In the genomic region with DNA sequence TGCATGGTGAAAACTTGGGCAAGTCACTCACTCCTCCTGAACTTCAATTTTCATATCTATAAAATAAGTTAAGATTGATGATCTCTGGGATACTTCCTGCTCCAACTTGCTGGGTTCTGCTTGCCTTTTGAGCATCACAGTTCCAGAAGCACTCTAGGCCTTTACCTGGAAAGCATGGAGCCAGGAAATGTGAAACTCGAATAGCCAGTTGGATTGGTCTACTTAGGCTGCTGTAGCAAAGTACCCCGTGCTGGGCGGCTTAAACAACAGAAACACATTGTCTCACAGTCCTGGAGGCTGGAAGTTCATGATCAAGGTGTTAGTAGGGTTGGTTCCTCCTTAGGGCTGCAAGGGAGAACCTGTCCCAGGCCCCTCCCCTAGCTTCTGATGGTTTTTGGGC, we compare ENCODE assay signal across 32 cellular contexts.
"Had no signal": no experiment of that assay in that cellular context is flagged by ENCODE, and none has a peak within 500 bp of the region (broad histone marks: within the 10 kb centered on the region; RNA-seq: fewer than 3 reads in every experiment).

No MANE protein-coding gene starts in this region.

- H3K36me3 Mint-ChIP-seq: mesothelial cell of epicardium; naive B cell; natural killer cell treated with Interleukin-12 subunit alpha and Interleukin-12 subunit beta and Interleukin-15 and Interleukin-18, amount 100 ng/mL, for 72 hours; stimulated activated memory B cell treated with anti-CD40 and anti-IgM and Interleukin-4, amounts not matched to agents 10 μg/mL and 1 μg/mL and 100 μg/mL, for 72 hours had no signal

- H3K4me2 ChIP-seq: smooth muscle cell had no signal

- H3K9ac ChIP-seq: parathyroid adenoma had no signal

- H3K9me3 ChIP-seq: esophagus muscularis mucosa, gastroesophageal sphincter, heart right ventricle, left lung, mucosa of descending colon, neutrophil, right atrium auricular region, thoracic aorta, tibial nerve, upper lobe of right lung, uterus had no signal

- H3K4me3 Mint-ChIP-seq: effector memory CD8-positive, alpha-beta T cell; mesothelial cell of epicardium; naive B cell; natural killer cell treated with Interleukin-12 subunit alpha and Interleukin-12 subunit beta and Interleukin-15 and Interleukin-18, amount 100 ng/mL, for 72 hours; neural crest cell; stimulated activated memory B cell treated with anti-CD40 and anti-IgM and Interleukin-4, amounts not matched to agents 10 μg/mL and 1 μg/mL and 100 μg/mL, for 72 hours had no signal

- H3K27ac Mint-ChIP-seq: effector memory CD8-positive, alpha-beta T cell; mesothelial cell of epicardium; naive B cell; natural killer cell treated with Interleukin-12 subunit alpha and Interleukin-12 subunit beta and Interleukin-15 and Interleukin-18, amount 100 ng/mL, for 72 hours; progenitor cell of endocrine pancreas; stimulated activated memory B cell treated with anti-CD40 and anti-IgM and Interleukin-4, amounts not matched to agents 10 μg/mL and 1 μg/mL and 100 μg/mL, for 72 hours had no signal

- H3K27me3 ChIP-seq: esophagus muscularis mucosa, foreskin keratinocyte, gastroesophageal sphincter, heart right ventricle, left lung, right atrium auricular region, tibial nerve, upper lobe of right lung, uterus had no signal

- DNase-seq: cortex of kidney; effector memory CD8-positive, alpha-beta T cell; heart right ventricle; hippocampal formation; left cardiac atrium; left lung; mesenchymal stem cell; mucosa of descending colon; naive B cell; stimulated activated CD4-positive, alpha-beta T cell treated with anti-CD3 and anti-CD28 coated beads, Interleukin-12 subunit alpha, Interleukin-12 subunit beta, amount 100 ng/mL, for 4 hours; stimulated activated CD4-positive, alpha-beta T cell treated with anti-CD3 and anti-CD28 coated beads, Interleukin-1b, Interleukin-23, amount 100 ng/mL, for 48 hours; stimulated activated CD4-positive, alpha-beta T cell treated with anti-CD3 and anti-CD28 coated beads, Interleukin-4, amount 100 ng/mL, for 1 hour; stimulated activated naive CD8-positive, alpha-beta T cell treated with anti-CD3 and anti-CD28 coated beads, Interleukin-15, Interleukin-2, amounts not matched to agents 100 U/mL and 50 U/mL, for 24 hours; substantia nigra; upper lobe of right lung; uterus had no signal

- H3K4me1 Mint-ChIP-seq: naive B cell; stimulated activated memory B cell treated with anti-CD40 and anti-IgM and Interleukin-4, amounts not matched to agents 10 μg/mL and 1 μg/mL and 100 μg/mL, for 72 hours had no signal

- H3K27ac ChIP-seq: epithelial cell of prostate, foreskin keratinocyte, gastroesophageal sphincter, left lung, neutrophil, parathyroid adenoma, thoracic aorta, tibial nerve, upper lobe of right lung, uterus had no signal

- H3K9me3 Mint-ChIP-seq: effector memory CD8-positive, alpha-beta T cell; mesothelial cell of epicardium; natural killer cell treated with Interleukin-12 subunit alpha and Interleukin-12 subunit beta and Interleukin-15 and Interleukin-18, amount 100 ng/mL, for 72 hours; neural crest cell; stimulated activated memory B cell treated with anti-CD40 and anti-IgM and Interleukin-4, amounts not matched to agents 10 μg/mL and 1 μg/mL and 100 μg/mL, for 72 hours had no signal

- H3K4me3 ChIP-seq: esophagus muscularis mucosa, gastroesophageal sphincter, heart right ventricle, left lung, mucosa of descending colon, right atrium auricular region, smooth muscle cell, thoracic aorta, tibial nerve, upper lobe of right lung, uterus had no signal

- H2AFZ ChIP-seq: parathyroid adenoma had no signal

- H3K36me3 ChIP-seq: esophagus muscularis mucosa, gastroesophageal sphincter, heart right ventricle, left lung, neutrophil, right atrium auricular region, thoracic aorta, tibial nerve, upper lobe of right lung, uterus had no signal

- ATAC-seq: effector memory CD8-positive, alpha-beta T cell; foreskin keratinocyte; gastroesophageal sphincter; heart right ventricle; left cardiac atrium; left lung; mucosa of descending colon; natural killer cell treated with Interleukin-12 subunit alpha and Interleukin-12 subunit beta and Interleukin-15 and Interleukin-18, amount 100 ng/mL, for 72 hours; sciatic nerve; stimulated activated memory B cell treated with anti-CD40 and anti-IgM and Interleukin-4, amounts not matched to agents 10 μg/mL and 1 μg/mL and 100 μg/mL, for 72 hours; stimulated activated naive CD8-positive, alpha-beta T cell treated with anti-CD3 and anti-CD28 coated beads, Interleukin-15, Interleukin-2, amounts not matched to agents 100 U/mL and 50 U/mL, for 24 hours; upper lobe of right lung had no signal
